17 cellular contexts compared by ENCODE assay signal in the genomic region with DNA sequence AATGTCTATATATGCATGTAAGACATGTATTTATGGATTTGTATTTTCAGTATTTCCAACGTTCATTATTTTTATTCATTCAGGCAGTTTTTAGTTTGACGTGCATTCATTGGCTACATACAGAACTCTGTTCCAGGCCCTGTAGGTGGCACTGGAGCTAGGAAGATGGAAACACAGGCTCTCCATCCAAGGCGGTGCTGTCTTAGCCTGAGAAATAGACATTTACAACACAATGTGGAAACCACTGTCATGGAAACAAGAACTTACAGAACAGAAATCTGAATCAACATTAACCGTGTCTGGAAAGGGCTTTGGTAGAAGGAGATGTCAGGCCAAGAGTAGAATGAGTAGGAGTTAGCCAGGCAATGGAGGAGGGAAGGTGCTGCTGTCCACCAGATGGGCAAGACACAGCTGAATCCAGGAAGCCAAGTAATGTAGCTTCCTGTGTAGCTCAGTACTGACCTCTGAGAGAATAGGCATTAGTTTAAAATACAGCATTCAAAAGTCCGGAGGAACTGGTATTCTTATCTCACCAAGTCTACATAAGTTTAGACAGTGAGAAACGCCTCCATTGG.
DNase-seq lines count a peak whose midpoint lies in the region; ATAC-seq and TF ChIP-seq lines count a peak whose summit lies in the region.
"Had no signal": no experiment of that assay in that cellular context is flagged by ENCODE, and none has a peak within 500 bp of the region (broad histone marks: within the 10 kb centered on the region; RNA-seq: fewer than 3 reads in every experiment).

No MANE protein-coding gene starts in this region.

- no peaks in the 10 kb centered on the region for H3K9me3 Mint-ChIP-seq in type B pancreatic cell

- H3K27ac ChIP-seq in SK-N-SH (ENCODE audit: low read depth in 2 of 2, low read length in 1 of 2) (no peak overlapping the region), hepatocyte (no peak overlapping the region), body of pancreas (no peak overlapping the region)
- H3K27ac ChIP-seq: A549, gastrocnemius medialis, parathyroid adenoma, testis had no signal

- no peak for TF ChIP-seq RAD21 in SK-N-SH (IDR thresholded peaks at IDR 0.05; ENCODE audit: low read length)

- H3K27me3 ChIP-seq in SK-N-SH (ENCODE audit: insufficient read depth): no peaks in the 10 kb centered on the region
- no peaks in the 10 kb centered on the region for H3K27me3 ChIP-seq in hepatocyte
- H3K27me3 ChIP-seq in body of pancreas: no peaks in the 10 kb centered on the region
- H3K27me3 ChIP-seq: gastrocnemius medialis, MG63, testis had no signal

- no peaks in the 10 kb centered on the region for H3K79me2 ChIP-seq in SK-N-SH (ENCODE audit: insufficient read depth)
- H3K79me2 ChIP-seq in hepatocyte: no peaks in the 10 kb centered on the region
- H3K79me2 ChIP-seq: parathyroid adenoma had no signal

- no peaks in the 10 kb centered on the region for H3K9me3 ChIP-seq in SK-N-SH
- no peaks in the 10 kb centered on the region for H3K9me3 ChIP-seq in hepatocyte (ENCODE audit: low read depth)
- H3K9me3 ChIP-seq in body of pancreas: peaks cover 0 to 2% (median 0%) of the 10 kb centered on the region in 3 donors
- H3K9me3 ChIP-seq: A549, gastrocnemius medialis, MG63, testis had no signal

- H2AFZ ChIP-seq in SK-N-SH (ENCODE audit: low read depth): no peak overlapping the region
- H2AFZ ChIP-seq in hepatocyte: no peak overlapping the region
- H2AFZ ChIP-seq: parathyroid adenoma had no signal

- H3K4me1 Mint-ChIP-seq in type B pancreatic cell (ENCODE audit: unreplicated experiment): no peaks in the 10 kb centered on the region
- H3K4me1 Mint-ChIP-seq: memory B cell had no signal

- TF ChIP-seq CTCF in SK-N-SH (IDR thresholded peaks at IDR 0.05): no peak
- peak; percentile 53 for TF ChIP-seq CTCF in astrocyte of the spinal cord (IDR thresholded peaks at IDR 0.05; ENCODE audit: low read depth, low read length)
- TF ChIP-seq CTCF in hepatocyte (IDR thresholded peaks at IDR 0.05; ENCODE audit: poor library complexity): peak; percentile 31
- peak; percentile 47 for TF ChIP-seq CTCF in type B pancreatic cell (conservative IDR thresholded peaks at IDR 0.05)
- no peak for TF ChIP-seq CTCF in body of pancreas (IDR thresholded peaks at IDR 0.05)

- CTCF ChIA-PET in SK-N-SH (lab: Yijun Ruan, JAX): no interaction called here

- no peaks in the 10 kb centered on the region for H3K36me3 ChIP-seq in SK-N-SH (replicated peaks in 1 of 2; ENCODE audit: control insufficient read depth in 1 of 2, insufficient read depth in 2 of 2, low read length in 1 of 2)
- no peaks in the 10 kb centered on the region for H3K36me3 ChIP-seq in hepatocyte (replicated peaks; ENCODE audit: insufficient read depth, low read depth)
- H3K36me3 ChIP-seq in body of pancreas (replicated peaks in 1 of 2; ENCODE audit: insufficient read depth in 1 of 2, low read depth in 2 of 2): no peaks in the 10 kb centered on the region
- H3K36me3 ChIP-seq: gastrocnemius medialis, MG63 had no signal

- POLR2A ChIA-PET in SK-N-SH (lab: Yijun Ruan, JAX): no interaction called here

- H3K4me3 ChIP-seq in SK-N-SH (ENCODE audit: low read depth in 2 of 2, low read length in 1 of 2) (no peak overlapping the region), astrocyte of the spinal cord (ENCODE audit: low read depth, low read length) (no peak overlapping the region), hepatocyte (no peak overlapping the region), body of pancreas (no peak overlapping the region)
- H3K4me3 ChIP-seq: A549, gastrocnemius medialis, MG63, testis had no signal

- intact Hi-C loops in body of pancreas (cut with DNase I): no loop called here

- H4K20me1 ChIP-seq in SK-N-SH (ENCODE audit: insufficient read depth): no peaks in the 10 kb centered on the region
- H4K20me1 ChIP-seq in hepatocyte (ENCODE audit: insufficient read depth, poor library complexity, severe bottlenecking): no peaks in the 10 kb centered on the region

- no peak overlapping the region for H3K9ac ChIP-seq in SK-N-SH
- H3K9ac ChIP-seq: parathyroid adenoma had no signal

- WGBS in SK-N-SH (ENCODE audit: low lambda C conversion rate): 27% methylated on average over 6 of the region's 6 CpGs
- WGBS in hepatocyte (ENCODE audit: low lambda C conversion rate, missing lambda C conversion rate): 76% methylated on average over 6 of the region's 6 CpGs
- WGBS in body of pancreas, 2 donors: 46 to 49% methylated on average over 6 of the region's 6 CpGs

- no peak for DNase-seq in SK-N-SH
- peak; percentile 65 for DNase-seq in astrocyte of the spinal cord (ENCODE audit: low read depth, low spot score)
- DNase-seq in hepatocyte (ENCODE audit: low spot score): peak; percentile 10
- no peak for DNase-seq in type B pancreatic cell (ENCODE audit: extremely low spot score, unreplicated experiment)
- DNase-seq in iPS-NIHi11 (ENCODE audit: low spot score): no peak
- no peak for DNase-seq in HCEC 1CT
- DNase-seq in body of pancreas: no peak
- DNase-seq: Calu3; effector CD4-positive, alpha-beta T cell; gastrocnemius medialis; H7; MG63; testis had no signal

- H3K4me2 ChIP-seq in SK-N-SH (no peak overlapping the region), hepatocyte (no peak overlapping the region)
- H3K4me2 ChIP-seq: A549 had no signal

- no peaks in the 10 kb centered on the region for H3K4me1 ChIP-seq in SK-N-SH (ENCODE audit: control insufficient read depth in 1 of 2, insufficient read depth in 2 of 2, low read depth in 1 of 2, low read length in 1 of 2)
- H3K4me1 ChIP-seq in hepatocyte (ENCODE audit: insufficient read depth): no peaks in the 10 kb centered on the region
- no peaks in the 10 kb centered on the region for H3K4me1 ChIP-seq in body of pancreas
- H3K4me1 ChIP-seq: A549, gastrocnemius medialis, parathyroid adenoma, testis had no signal

- ATAC-seq in SK-N-SH treated with all-trans-retinoic acid at 6 μM for 48 hours (peak; percentile 45; the same call in 1 of the 3 replicates), body of pancreas (no peak)
- ATAC-seq: A549, gastrocnemius medialis had no signal

- H3K9me2 ChIP-seq in SK-N-SH (no peaks in the 10 kb centered on the region), hepatocyte (replicated peaks; ENCODE audit: insufficient read depth) (no peaks in the 10 kb centered on the region)

- no peak for TF ChIP-seq POLR2A in body of pancreas (IDR thresholded peaks at IDR 0.05)

- no peak overlapping the region for H3K4me3 Mint-ChIP-seq in type B pancreatic cell
- H3K4me3 Mint-ChIP-seq: memory B cell had no signal

- H3K27ac Mint-ChIP-seq in type B pancreatic cell: no peak overlapping the region
- H3K27ac Mint-ChIP-seq: memory B cell had no signal

- no peaks in the 10 kb centered on the region for H3K36me3 Mint-ChIP-seq in type B pancreatic cell
- H3K36me3 Mint-ChIP-seq: memory B cell had no signal

- in situ Hi-C loops in astrocyte of the spinal cord (cut with HindIII; ENCODE audit: low sequenced_read_pairs): no loop called here

- H3F3A ChIP-seq in SK-N-SH (replicated peaks; ENCODE audit: insufficient read depth): no peaks in the 10 kb centered on the region

- TF ChIP-seq EP300 in SK-N-SH (IDR thresholded peaks at IDR 0.05; ENCODE audit: borderline replicate concordance in 1 of 2, low read depth in 1 of 2, low read length in 1 of 2): no peak

- H3K27me3 Mint-ChIP-seq in type B pancreatic cell: no peaks in the 10 kb centered on the region
- H3K27me3 Mint-ChIP-seq: memory B cell had no signal

TF ChIP-seq in SK-N-SH treated with all-trans-retinoic acid at 6 μM for 48 hours, 23 proteins besides CTCF, POLR2A, EP300 and RAD21 (continues in another document):
- TF ChIP-seq GLIS3 (CRISPR knock-in tag; IDR thresholded peaks at IDR 0.05) (no peak), ZNF70 (CRISPR knock-in tag; IDR thresholded peaks at IDR 0.05) (no peak), ZFP30 (CRISPR knock-in tag; IDR thresholded peaks at IDR 0.05) (no peak), ZNF565 (CRISPR knock-in tag; conservative IDR thresholded peaks at IDR 0.05; ENCODE audit: low read depth) (no peak), ZC3H10 (CRISPR knock-in tag; IDR thresholded peaks at IDR 0.05) (no peak), ZFP3 (CRISPR knock-in tag; IDR thresholded peaks at IDR 0.05) (no peak)
- TF ChIP-seq, protein P1, sequence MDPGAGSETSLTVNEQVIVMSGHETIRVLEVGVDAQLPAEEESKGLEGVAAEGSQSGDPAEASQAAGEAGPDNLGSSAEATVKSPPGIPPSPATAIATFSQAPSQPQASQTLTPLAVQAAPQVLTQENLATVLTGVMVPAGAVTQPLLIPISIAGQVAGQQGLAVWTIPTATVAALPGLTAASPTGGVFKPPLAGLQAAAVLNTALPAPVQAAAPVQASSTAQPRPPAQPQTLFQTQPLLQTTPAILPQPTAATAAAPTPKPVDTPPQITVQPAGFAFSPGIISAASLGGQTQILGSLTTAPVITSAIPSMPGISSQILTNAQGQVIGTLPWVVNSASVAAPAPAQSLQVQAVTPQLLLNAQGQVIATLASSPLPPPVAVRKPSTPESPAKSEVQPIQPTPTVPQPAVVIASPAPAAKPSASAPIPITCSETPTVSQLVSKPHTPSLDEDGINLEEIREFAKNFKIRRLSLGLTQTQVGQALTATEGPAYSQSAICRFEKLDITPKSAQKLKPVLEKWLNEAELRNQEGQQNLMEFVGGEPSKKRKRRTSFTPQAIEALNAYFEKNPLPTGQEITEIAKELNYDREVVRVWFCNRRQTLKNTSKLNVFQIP (CRISPR knock-in tag; IDR thresholded peaks at IDR 0.05; ENCODE audit: borderline replicate concordance, low read depth): no peak

TF ChIP-seq in SK-N-SH, 30 proteins besides CTCF, POLR2A, EP300 and RAD21:
- TF ChIP-seq FOXJ3 (CRISPR knock-in tag; IDR thresholded peaks at IDR 0.05) (no peak), RCOR1 (IDR thresholded peaks at IDR 0.05; ENCODE audit: low read length) (no peak), FOXM1 (IDR thresholded peaks at IDR 0.05; ENCODE audit: low read depth) (no peak), NFIC (IDR thresholded peaks at IDR 0.05; ENCODE audit: borderline replicate concordance) (no peak), SMC3 (IDR thresholded peaks at IDR 0.05; ENCODE audit: low read depth, low read length) (no peak), TCF12 (IDR thresholded peaks at IDR 0.05) (no peak), FOSL2 (IDR thresholded peaks at IDR 0.05; ENCODE audit: borderline replicate concordance, low read depth) (no peak)

Comparison
In these comparisons a context has a peak if more than half of its experiments do, and no peak if none do; other contexts are left out.
1. DNase-seq: peak in astrocyte of the spinal cord (single experiment) and hepatocyte (single experiment); none in SK-N-SH (single experiment), type B pancreatic cell (single experiment), iPS-NIHi11 (single experiment), HCEC 1CT (single experiment) and body of pancreas (0 of 4).
2. CTCF ChIP-seq: peak in astrocyte of the spinal cord (single experiment), hepatocyte (single experiment) and type B pancreatic cell (single experiment); none in SK-N-SH (single experiment) and body of pancreas (0 of 7).